ENCODE assay signal across 1 cellular context in the genomic region with DNA sequence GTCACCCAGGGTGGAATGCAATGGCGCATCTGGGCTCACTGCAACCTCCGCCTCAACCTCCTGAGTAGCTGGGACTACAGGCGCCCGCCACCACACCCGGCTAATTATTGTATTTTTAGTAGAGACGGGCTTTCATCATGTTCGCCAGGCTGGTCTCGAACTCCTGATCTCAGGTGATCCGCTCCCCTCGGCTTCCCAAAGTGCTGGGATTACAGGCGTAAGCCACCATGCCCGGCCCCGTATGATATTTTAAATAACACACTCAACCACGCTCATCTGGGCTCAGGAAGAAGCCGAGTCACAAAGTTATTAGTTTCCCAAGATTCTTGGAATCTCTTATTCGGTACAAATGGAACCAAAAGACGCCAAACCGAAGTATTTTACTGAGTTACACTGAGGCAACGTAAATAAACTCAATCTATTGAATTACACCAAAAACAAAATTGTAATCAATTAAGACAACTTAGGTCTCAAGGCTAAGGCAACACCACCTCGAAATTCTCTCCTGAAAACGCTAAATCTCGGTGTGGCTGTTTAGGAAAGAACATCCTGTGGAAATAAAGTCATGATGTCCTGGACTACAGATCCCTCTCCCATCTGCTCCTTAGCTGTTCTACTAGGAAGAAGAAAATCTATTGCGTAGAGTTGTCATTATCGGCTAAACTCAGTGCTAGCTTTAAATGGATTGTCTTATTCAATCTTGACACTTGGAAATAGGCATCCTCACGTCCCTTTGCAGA.
TF ChIP-seq lines count a peak whose summit lies in the region.

No MANE protein-coding gene starts in this region.

TF ChIP-seq in endothelial cell of umbilical vein, 7 proteins besides CTCF, POLR2A, EP300 and RAD21 (continued from another document):
- TF ChIP-seq GATA2 (IDR thresholded peaks at IDR 0.05; ENCODE audit: insufficient read depth, insufficient read length, low read depth, low read length): no peak
- no peak for TF ChIP-seq MYC (IDR thresholded peaks at IDR 0.05; ENCODE audit: low read depth, low read length)
- no peak for TF ChIP-seq POLR2AphosphoS5 (IDR thresholded peaks at IDR 0.05; ENCODE audit: insufficient read depth, low read depth, low read length)
- TF ChIP-seq EZH2 (IDR thresholded peaks at IDR 0.05; ENCODE audit: borderline replicate concordance, low read depth, low read length, severe bottlenecking): no peak
- no peak for TF ChIP-seq JUN (IDR thresholded peaks at IDR 0.05; ENCODE audit: borderline replicate concordance, insufficient read depth, insufficient read length, low read depth)
- TF ChIP-seq FOS (IDR thresholded peaks at IDR 0.05; ENCODE audit: borderline replicate concordance, insufficient read depth, low read length): no peak
